Comparison of ENCODE assay signal across 16 cellular contexts in genomic region chr17:9979463-9979995, GRCh38.
DNase-seq lines count a peak whose midpoint lies in the region; ATAC-seq and TF ChIP-seq lines count a peak whose summit lies in the region.
"Had no signal": no experiment of that assay in that cellular context is flagged by ENCODE, and none has a peak within 500 bp of the region (broad histone marks: within the 10 kb centered on the region; RNA-seq: fewer than 3 reads in every experiment).

No MANE protein-coding gene starts in this region.

- H4K20me1 ChIP-seq in GM23248 (ENCODE audit: insufficient read depth): no peaks in the 10 kb centered on the region

- no peaks in the 10 kb centered on the region for H3K9me3 ChIP-seq in GM23248 (ENCODE audit: low read depth)

- no peak overlapping the region for H3K27ac ChIP-seq in GM23248
- H3K27ac ChIP-seq: PC-9 had no signal

- H3K4me1 ChIP-seq in GM23248 (ENCODE audit: insufficient read depth): peaks cover 5% of the 10 kb centered on the region; the same call in 1 of the 2 replicates

- CTCF ChIA-PET in activated CD8-positive, alpha-beta T cell treated with anti-CD3 and anti-CD28 coated beads for 36 hours (lab: Charles Lee): no interaction called here

- no peak overlapping the region for H3K9ac ChIP-seq in GM23248

- 85 to 95% methylated on average over 13 of the region's 13 CpGs for WGBS in GM23248 (ENCODE audit: low coverage in 1 of 2, low lambda C conversion rate in 2 of 2, missing lambda C conversion rate in 2 of 2), 2 experiments

- no peak for TF ChIP-seq CTCF in activated CD8-positive, alpha-beta T cell treated with anti-CD3 and anti-CD28 coated beads for 36 hours (IDR thresholded peaks at IDR 0.05)

- peak; percentile 50 for DNase-seq in GM23248
- peak; percentile 27 for DNase-seq in RPMI7951 (ENCODE audit: low read depth)
- peak; percentile 76 for DNase-seq in islet precursor cell
- DNase-seq in sciatic nerve (ENCODE audit: low spot score): peak; percentile 55
- DNase-seq in stimulated activated CD4-positive, alpha-beta T cell treated with anti-CD3 and anti-CD28 coated beads, Interleukin-4, amount 100 ng/mL, for 24 hours: no peak
- no peak for DNase-seq in NCI-H1092 treated with DMSO at 0.1 percent for 48 hours (lab: John Stamatoyannopoulos, UW)
- DNase-seq in activated CD8-positive, alpha-beta T cell treated with anti-CD3 and anti-CD28 coated beads for 36 hours: no peak
- DNase-seq: DMS153, H7, NCI-H1105, NCI-H187, NCI-H774, PC-9, SHP77 had no signal

- H3K36me3 ChIP-seq in GM23248 (ENCODE audit: low read depth): no peaks in the 10 kb centered on the region

- no peaks in the 10 kb centered on the region for H3K36me3 Mint-ChIP-seq in activated CD8-positive, alpha-beta T cell treated with anti-CD3 and anti-CD28 coated beads for 36 hours (ENCODE audit: low read depth)

- H3K9me3 Mint-ChIP-seq in activated CD8-positive, alpha-beta T cell treated with anti-CD3 and anti-CD28 coated beads for 36 hours: no peaks in the 10 kb centered on the region

- POLR2A ChIA-PET in activated CD8-positive, alpha-beta T cell treated with anti-CD3 and anti-CD28 coated beads for 36 hours (lab: Charles Lee): no interaction called here

- H3K27me3 Mint-ChIP-seq in activated CD8-positive, alpha-beta T cell treated with anti-CD3 and anti-CD28 coated beads for 36 hours: no peaks in the 10 kb centered on the region

- no peaks in the 10 kb centered on the region for H3K79me2 ChIP-seq in GM23248 (ENCODE audit: insufficient read depth)

- peaks cover 6% of the 10 kb centered on the region; the same call in 1 of the 2 replicates for H3F3A ChIP-seq in GM23248 (ENCODE audit: insufficient read depth)

- intact Hi-C loops in sciatic nerve (cut with DNase I): no loop called here
- intact Hi-C loops in activated CD8-positive, alpha-beta T cell treated with anti-CD3 and anti-CD28 coated beads for 36 hours (cut with micrococcal nuclease): no loop called here

- no peak overlapping the region for H3K4me3 Mint-ChIP-seq in activated CD8-positive, alpha-beta T cell treated with anti-CD3 and anti-CD28 coated beads for 36 hours

- H2AFZ ChIP-seq in GM23248: no peak overlapping the region
- H2AFZ ChIP-seq: PC-9 had no signal

- H3K4me3 ChIP-seq in GM23248: no peak overlapping the region
- H3K4me3 ChIP-seq: PC-9 had no signal

- H3K27me3 ChIP-seq in GM23248 (replicated peaks; ENCODE audit: insufficient read depth): no peaks in the 10 kb centered on the region

- no peak overlapping the region for H3K27ac Mint-ChIP-seq in activated CD8-positive, alpha-beta T cell treated with anti-CD3 and anti-CD28 coated beads for 36 hours

- no peaks in the 10 kb centered on the region for H3K9me2 ChIP-seq in GM23248 (ENCODE audit: insufficient read depth)

- in situ Hi-C loops in GM23248 (cut with MboI): no loop called here

- ATAC-seq in sciatic nerve (peak; percentile 8), HG03097 (IDR thresholded peaks at IDR 0.05; ENCODE audit: low FRiP score, unreplicated experiment) (no peak)
- no peak for ATAC-seq in activated CD8-positive, alpha-beta T cell treated with anti-CD3 and anti-CD28 coated beads for 36 hours
- ATAC-seq: SK-N-SH treated with all-trans-retinoic acid at 6 μM for 48 hours had no signal

- H3K4me1 Mint-ChIP-seq in activated CD8-positive, alpha-beta T cell treated with anti-CD3 and anti-CD28 coated beads for 36 hours (ENCODE audit: low read depth): peaks cover 4% of the 10 kb centered on the region

- no peak overlapping the region for H3K4me2 ChIP-seq in GM23248 (ENCODE audit: unreplicated experiment)
- H3K4me2 ChIP-seq: PC-9 had no signal

Comparison
In these comparisons a context has a peak if more than half of its experiments do, and no peak if none do; other contexts are left out.
1. DNase-seq: peak in GM23248 (single experiment), RPMI7951 (single experiment), islet precursor cell (single experiment) and sciatic nerve (single experiment); none in stimulated activated CD4-positive, alpha-beta T cell treated with anti-CD3 and anti-CD28 coated beads, Interleukin-4, amount 100 ng/mL, for 24 hours (single experiment), NCI-H1092 treated with DMSO at 0.1 percent for 48 hours (single experiment) and activated CD8-positive, alpha-beta T cell treated with anti-CD3 and anti-CD28 coated beads for 36 hours (single experiment).